8 cellular contexts compared by ENCODE assay signal in genomic region chr2:101386599-101387150, GRCh38. TPM values are rescaled to one million over a fixed set of nuclear protein-coding genes. Genes with fewer than 3 reads are reported as not detected.
DNase-seq lines count a peak whose midpoint lies in the region; ATAC-seq and TF ChIP-seq lines count a peak whose summit lies in the region.

No MANE protein-coding gene starts in this region.

- H3K9me3 Mint-ChIP-seq in stimulated activated naive CD8-positive, alpha-beta T cell treated with anti-CD3 and anti-CD28 coated beads, Interleukin-15, amount 100 ng/mL, for 72 hours: no peaks in the 10 kb centered on the region

- no peak overlapping the region for H3K27ac ChIP-seq in brain microvascular endothelial cell

- no peaks in the 10 kb centered on the region for H3K36me3 ChIP-seq in brain microvascular endothelial cell (replicated peaks)

- H3K27me3 ChIP-seq in brain microvascular endothelial cell (replicated peaks): peaks cover 7% of the 10 kb centered on the region

- in situ Hi-C loops in brain microvascular endothelial cell (cut with HindIII; ENCODE audit: low pct_ligation_motif_present, low sequenced_read_pairs) (no loop called here), G401 (cut with HindIII; ENCODE audit: low sequenced_read_pairs) (no loop called here)

- H3K4me1 Mint-ChIP-seq in stimulated activated naive CD8-positive, alpha-beta T cell treated with anti-CD3 and anti-CD28 coated beads, Interleukin-15, amount 100 ng/mL, for 72 hours: peaks cover 13% of the 10 kb centered on the region

- no peak overlapping the region for H3K27ac Mint-ChIP-seq in stimulated activated naive CD8-positive, alpha-beta T cell treated with anti-CD3 and anti-CD28 coated beads, Interleukin-15, amount 100 ng/mL, for 72 hours

- peak overlapping the region; percentile 65 to 72 for H3K4me3 Mint-ChIP-seq in stimulated activated naive CD8-positive, alpha-beta T cell treated with anti-CD3 and anti-CD28 coated beads, Interleukin-15, amount 100 ng/mL, for 72 hours

- peaks cover 75% of the 10 kb centered on the region for H3K27me3 Mint-ChIP-seq in stimulated activated naive CD8-positive, alpha-beta T cell treated with anti-CD3 and anti-CD28 coated beads, Interleukin-15, amount 100 ng/mL, for 72 hours

- DNase-seq in NCI-H1105 treated with DMSO at 0.1 percent for 48 hours (lab: John Stamatoyannopoulos, UW) (peak; percentile 4), NCI-H1105 (lab: John Stamatoyannopoulos, UW) (no peak), brain microvascular endothelial cell (no peak), left kidney (ENCODE audit: low read depth, low spot score) (peak; percentile 38), NCI-H1092 (lab: John Stamatoyannopoulos, UW) (no peak), DMS79 treated with DMSO at 0.1 percent for 48 hours (lab: John Stamatoyannopoulos, UW) (no peak), G401 (ENCODE audit: low spot score) (no peak)
- DNase-seq in stimulated activated naive CD8-positive, alpha-beta T cell treated with anti-CD3 and anti-CD28 coated beads, Interleukin-15, amount 100 ng/mL, for 72 hours: no peak

- TF ChIP-seq CTCF in brain microvascular endothelial cell (IDR thresholded peaks at IDR 0.05; ENCODE audit: low read depth, low read length, missing control alignments): no peak

- peak; percentile 70 for ATAC-seq in stimulated activated naive CD8-positive, alpha-beta T cell treated with anti-CD3 and anti-CD28 coated beads, Interleukin-15, amount 100 ng/mL, for 72 hours

- H3K4me3 ChIP-seq in brain microvascular endothelial cell (ENCODE audit: low read depth, low read length): peak overlapping the region; percentile 54

RNA-seq across cellular contexts. Expression of gene CREG2, which starts 0.6 kb away (rescaled TPM):
- not detected in 2 replicates for total RNA-seq in G401 (2014; rRNA removed; shearing (Covaris generic))

Comparison
In these comparisons a context has a peak if more than half of its experiments do, and no peak if none do; other contexts are left out.
1. DNase-seq: peak in NCI-H1105 treated with DMSO at 0.1 percent for 48 hours (single experiment) and left kidney (single experiment); none in NCI-H1105 (single experiment), brain microvascular endothelial cell (single experiment), stimulated activated naive CD8-positive, alpha-beta T cell treated with anti-CD3 and anti-CD28 coated beads, Interleukin-15, amount 100 ng/mL, for 72 hours (0 of 2), NCI-H1092 (single experiment), DMS79 treated with DMSO at 0.1 percent for 48 hours (single experiment) and G401 (single experiment).